19 cellular contexts compared by ENCODE assay signal in genomic region chr3:120101624-120102023, GRCh38. TPM values are rescaled to one million over a fixed set of nuclear protein-coding genes. Genes with fewer than 3 reads are reported as not detected.
DNase-seq lines count a peak whose midpoint lies in the region; ATAC-seq and TF ChIP-seq lines count a peak whose summit lies in the region.
"Had no signal": no experiment of that assay in that cellular context is flagged by ENCODE, and none has a peak within 500 bp of the region (broad histone marks: within the 10 kb centered on the region; RNA-seq: fewer than 3 reads in every experiment).

No MANE protein-coding gene starts in this region.

- no peaks in the 10 kb centered on the region for H3K27me3 ChIP-seq in foreskin keratinocyte

- ATAC-seq in GM18907 (IDR thresholded peaks at IDR 0.05; ENCODE audit: unreplicated experiment) (peak; percentile 47), HG02798 (IDR thresholded peaks at IDR 0.05; ENCODE audit: poor library complexity, unreplicated experiment) (peak; percentile 33), HG03432 (IDR thresholded peaks at IDR 0.05; ENCODE audit: unreplicated experiment) (peak; percentile 58), foreskin keratinocyte (no peak), HG03135 (IDR thresholded peaks at IDR 0.05; ENCODE audit: unreplicated experiment) (no peak), GM21381 (IDR thresholded peaks at IDR 0.05; ENCODE audit: unreplicated experiment) (no peak)

- peaks cover 36% of the 10 kb centered on the region for H3K4me1 ChIP-seq in foreskin keratinocyte

- H3K27ac ChIP-seq in foreskin keratinocyte, result peak overlapping the region; percentile 83
- H3K27ac ChIP-seq: SK-N-MC had no signal

- TF ChIP-seq CTCF in foreskin keratinocyte (conservative IDR thresholded peaks at IDR 0.05), result no peak

- no peak for DNase-seq in foreskin keratinocyte
- DNase-seq in NCI-H128 (lab: John Stamatoyannopoulos, UW; ENCODE audit: unreplicated experiment), result no peak
- DNase-seq: CD4-positive, CD25-positive, alpha-beta regulatory T cell; H7; NCI-H1092; NCI-H1436 treated with DMSO at 0.1 percent for 48 hours; NCI-H2029; NCI-H226; NCI-H774; NK-92 treated with Interleukin-12 subunit alpha and Interleukin-12 subunit beta, amount 100 ng/mL, for 24 hours; SHP77; SW 1271; T-helper 2 cell had no signal

RNA-seq across cellular contexts. Expression of gene GSK3B, which starts 7.4 kb away (rescaled TPM):
- total RNA-seq in foreskin keratinocyte, result 92.4 and 96.0 TPM in 2 replicates
- polyA plus RNA-seq in foreskin keratinocyte, result 34.6 and 37.2 TPM in 2 replicates

Comparison
In these comparisons a context has a peak if more than half of its experiments do, and no peak if none do; other contexts are left out.
1. ATAC-seq: peak in GM18907 (single experiment), HG02798 (single experiment) and HG03432 (single experiment); none in foreskin keratinocyte (single experiment), HG03135 (single experiment) and GM21381 (single experiment).